ENCODE assay signal across 11 cellular contexts in genomic region chr9:103991698-103992097, GRCh38.
DNase-seq lines count a peak whose midpoint lies in the region; ATAC-seq, FAIRE-seq and TF ChIP-seq lines count a peak whose summit lies in the region.
"Had no signal": no experiment of that assay in that cellular context is flagged by ENCODE, and none has a peak within 500 bp of the region (broad histone marks: within the 10 kb centered on the region; RNA-seq: fewer than 3 reads in every experiment).

No MANE protein-coding gene starts in this region.

- intact Hi-C loops in colonic mucosa (cut with DNase I), result no loop called here

- DNase-seq in GM12891 (ENCODE audit: insufficient read length, low spot score), result no peak
- DNase-seq in activated CD4-positive, alpha-beta memory T cell treated with anti-CD3 and anti-CD28 coated beads, Interleukin-2, amount 10 ng/mL, durations not matched to agents 7 days and 5 days, result no peak
- DNase-seq in T1000 (lab: John Stamatoyannopoulos, UW), result no peak
- DNase-seq in SHP77 (lab: John Stamatoyannopoulos, UW), result no peak
- DNase-seq in nucleus accumbens (lab: John Stamatoyannopoulos, UW), result no peak
- no peak for DNase-seq in colonic mucosa
- DNase-seq: left colon, NCI-H2029 treated with DMSO at 0.1 percent for 48 hours had no signal

- no peaks in the 10 kb centered on the region for H3K36me3 Mint-ChIP-seq in activated CD4-positive, alpha-beta memory T cell treated with anti-CD3 and anti-CD28 coated beads, Interleukin-2, amount 10 ng/mL, durations not matched to agents 7 days and 5 days (ENCODE audit: low read depth)

- no peaks in the 10 kb centered on the region for H3K27me3 Mint-ChIP-seq in activated CD4-positive, alpha-beta memory T cell treated with anti-CD3 and anti-CD28 coated beads, Interleukin-2, amount 10 ng/mL, durations not matched to agents 7 days and 5 days

- FAIRE-seq in GM12891 (lab: Jason Lieb, UNC), result no peak

- no peaks in the 10 kb centered on the region for H3K9me3 ChIP-seq in colonic mucosa

- no peaks in the 10 kb centered on the region for H3K36me3 ChIP-seq in colonic mucosa

- H3K4me3 ChIP-seq in colonic mucosa, result no peak overlapping the region

- H3K4me1 Mint-ChIP-seq in activated CD4-positive, alpha-beta memory T cell treated with anti-CD3 and anti-CD28 coated beads, Interleukin-2, amount 10 ng/mL, durations not matched to agents 7 days and 5 days, result peaks cover 18% of the 10 kb centered on the region

- peak overlapping the region; percentile 34 for H3K4me3 Mint-ChIP-seq in activated CD4-positive, alpha-beta memory T cell treated with anti-CD3 and anti-CD28 coated beads, Interleukin-2, amount 10 ng/mL, durations not matched to agents 7 days and 5 days

- peak overlapping the region; percentile 63 for H3K27ac Mint-ChIP-seq in activated CD4-positive, alpha-beta memory T cell treated with anti-CD3 and anti-CD28 coated beads, Interleukin-2, amount 10 ng/mL, durations not matched to agents 7 days and 5 days

- CTCF ChIA-PET in activated CD4-positive, alpha-beta memory T cell treated with anti-CD3 and anti-CD28 coated beads, Interleukin-2, amount 10 ng/mL, durations not matched to agents 7 days and 5 days (lab: Charles Lee), result no interaction called here

- H3K9ac ChIP-seq in colonic mucosa (ENCODE audit: low read depth in 2 of 2, low read length in 2 of 2), result no peak overlapping the region

- ATAC-seq in GM19372 (IDR thresholded peaks at IDR 0.05; ENCODE audit: low read depth, unreplicated experiment) (peak; percentile 51), HG02981 (IDR thresholded peaks at IDR 0.05; ENCODE audit: unreplicated experiment) (peak; percentile 60)
- ATAC-seq: HCT116, left colon had no signal

- no peaks in the 10 kb centered on the region for H3K4me1 ChIP-seq in colonic mucosa

- no peak overlapping the region for H3K27ac ChIP-seq in colonic mucosa

- H3K27me3 ChIP-seq in colonic mucosa, result no peaks in the 10 kb centered on the region

- POLR2A ChIA-PET in activated CD4-positive, alpha-beta memory T cell treated with anti-CD3 and anti-CD28 coated beads, Interleukin-2, amount 10 ng/mL, durations not matched to agents 7 days and 5 days (lab: Charles Lee), result interaction anchor here (1.3 kb wide), 1 partner anchor 102 kb away, joined by 5 read pairs; the partner anchor contains the start of gene SMC2

- H3K9me3 Mint-ChIP-seq in activated CD4-positive, alpha-beta memory T cell treated with anti-CD3 and anti-CD28 coated beads, Interleukin-2, amount 10 ng/mL, durations not matched to agents 7 days and 5 days, result no peaks in the 10 kb centered on the region

- no peak for TF ChIP-seq CTCF in colonic mucosa (IDR thresholded peaks at IDR 0.05)

- peak; percentile 52; the same call in 1 of the 2 replicates for TF ChIP-seq POLR2A in GM12891 (IDR thresholded peaks at IDR 0.05; ENCODE audit: low read depth, low read length)

TF ChIP-seq in GM12891, 5 proteins besides CTCF, POLR2A, EP300 and RAD21:
- TF ChIP-seq TAF1 (IDR thresholded peaks at IDR 0.05; ENCODE audit: low read depth, low read length) (no peak), POU2F2 (IDR thresholded peaks at IDR 0.05; ENCODE audit: low read depth, low read length) (no peak), PAX5 (IDR thresholded peaks at IDR 0.05; ENCODE audit: insufficient read depth, low read length, severe bottlenecking) (no peak), POLR2AphosphoS5 (IDR thresholded peaks at IDR 0.05; ENCODE audit: low read depth, low read length) (no peak), SPI1 (IDR thresholded peaks at IDR 0.05; ENCODE audit: low read depth, low read length) (0 out of 2 replicates have a peak, but pooled peaks have one; percentile 12)
